9 cellular contexts compared by ENCODE assay signal in genomic region chr19:20660473-20660872, GRCh38. TPM values are rescaled to one million over a fixed set of nuclear protein-coding genes. Genes with fewer than 3 reads are reported as not detected.
DNase-seq lines count a peak whose midpoint lies in the region; ATAC-seq, FAIRE-seq and TF ChIP-seq lines count a peak whose summit lies in the region.
"Had no signal": no experiment of that assay in that cellular context is flagged by ENCODE, and none has a peak within 500 bp of the region (broad histone marks: within the 10 kb centered on the region; RNA-seq: fewer than 3 reads in every experiment).

No MANE protein-coding gene starts in this region.

- intact Hi-C loops in natural killer cell (cut with micrococcal nuclease): loop anchor here (5.0 kb wide), 1 partner anchor 262 kb away; the partner anchor contains the start of gene ZNF85

- H3K27me3 ChIP-seq in AG04450 (ENCODE audit: control insufficient read depth, insufficient read depth, low read length): no peaks in the 10 kb centered on the region
- H3K27me3 ChIP-seq in NT2/D1 (ENCODE audit: insufficient read depth, insufficient read length): no peaks in the 10 kb centered on the region

- no peak overlapping the region for H3K27ac ChIP-seq in AG04450 (ENCODE audit: low read depth, low read length)
- H3K27ac ChIP-seq: HL-60 had no signal

- H3K9me3 Mint-ChIP-seq in endothelial cell (ENCODE audit: unreplicated experiment) (no peaks in the 10 kb centered on the region), natural killer cell (no peaks in the 10 kb centered on the region)

- H3K4me3 Mint-ChIP-seq in endothelial cell (ENCODE audit: unreplicated experiment): peak overlapping the region; percentile 97
- peak overlapping the region; percentile 96 for H3K4me3 Mint-ChIP-seq in natural killer cell

- H3K36me3 Mint-ChIP-seq in endothelial cell (ENCODE audit: low read depth, unreplicated experiment): peaks cover 20% of the 10 kb centered on the region
- H3K36me3 Mint-ChIP-seq in natural killer cell: peaks cover 11% of the 10 kb centered on the region

- H3K9me3 ChIP-seq in AG04450 (ENCODE audit: control insufficient read depth, insufficient read depth, low read length): peaks cover 56% of the 10 kb centered on the region
- no peaks in the 10 kb centered on the region for H3K9me3 ChIP-seq in NT2/D1 (ENCODE audit: insufficient read depth, low read length)

- POLR2A ChIA-PET in AG04450 (lab: Yijun Ruan, JAX): interaction anchor here (0.6 to 1.5 kb wide), 4 partner anchors 8 to 884 kb away, joined by 3 to 20 read pairs (median 4); partner anchors contain the start of gene ZNF737

- no peak for ATAC-seq in natural killer cell

- H3K9ac ChIP-seq in NT2/D1 (ENCODE audit: insufficient read length, low read depth): peak overlapping the region; percentile 99

- H3K4me3 ChIP-seq in AG04450 (ENCODE audit: low read depth, low read length) (peak overlapping the region; percentile 86), NT2/D1 (ENCODE audit: insufficient read length, low read depth) (peak overlapping the region; percentile 99)

- FAIRE-seq in GM19239 (lab: Jason Lieb, UNC) (no peak), urothelium cell line (lab: Jason Lieb, UNC) (no peak)

- peaks cover 36% of the 10 kb centered on the region for H3K36me3 ChIP-seq in NT2/D1 (ENCODE audit: insufficient read depth, insufficient read length, low read length)

- H3K27me3 Mint-ChIP-seq in endothelial cell (ENCODE audit: unreplicated experiment): peaks cover 2% of the 10 kb centered on the region
- H3K27me3 Mint-ChIP-seq in natural killer cell (ENCODE audit: low read depth in 2 of 2): no peaks in the 10 kb centered on the region

- no peak for TF ChIP-seq CTCF in AG04450 (IDR thresholded peaks at IDR 0.05; ENCODE audit: low read depth, low read length)
- no peak for TF ChIP-seq CTCF in endothelial cell (IDR thresholded peaks at IDR 0.05; ENCODE audit: unreplicated experiment)
- no peak for TF ChIP-seq CTCF in natural killer cell (IDR thresholded peaks at IDR 0.05)

- H3K4me1 ChIP-seq in NT2/D1 (ENCODE audit: insufficient read depth, insufficient read length): no peaks in the 10 kb centered on the region

- peaks cover 14% of the 10 kb centered on the region for H3K4me1 Mint-ChIP-seq in endothelial cell (ENCODE audit: unreplicated experiment)
- H3K4me1 Mint-ChIP-seq in natural killer cell: peaks cover 42 to 43% of the 10 kb centered on the region in 2 donors

- DNase-seq in AG04450 (ENCODE audit: low read depth, low spot score): no peak
- DNase-seq in NT2/D1 (ENCODE audit: low read depth, low spot score): no peak
- no peak for DNase-seq in endothelial cell (ENCODE audit: low spot score)
- no peak for DNase-seq in natural killer cell
- no peak for DNase-seq in globus pallidus (ENCODE audit: low spot score)
- DNase-seq in GM19239 (ENCODE audit: insufficient read length, low spot score): no peak
- DNase-seq in urothelium cell line (ENCODE audit: low spot score): no peak
- no peak for DNase-seq in NCI-H2029 treated with DMSO at 0.1 percent for 48 hours (lab: John Stamatoyannopoulos, UW)

- CTCF ChIA-PET in AG04450 (lab: Charles Lee): no interaction called here

- H3K27ac Mint-ChIP-seq in endothelial cell (ENCODE audit: unreplicated experiment) (peak overlapping the region; percentile 97), natural killer cell (peak overlapping the region; percentile 96)

RNA-seq across cellular contexts. Expression of gene ZNF626, which starts 0.9 kb away (rescaled TPM):
- 5.9 and 9.0 TPM in 2 replicates for polyA plus RNA-seq in AG04450 (2011; rRNA removed)
- polyA minus RNA-seq in AG04450 (2011; rRNA and poly(A)+ RNA removed): 3.3 and 6.1 TPM in 2 replicates
- total RNA-seq in endothelial cell (ENCODE audit: unreplicated experiment) (19.1 TPM), natural killer cell (10 to 100 TPM; 11.4 to 16.7 (median 13.0) TPM)
